In the genomic region with DNA sequence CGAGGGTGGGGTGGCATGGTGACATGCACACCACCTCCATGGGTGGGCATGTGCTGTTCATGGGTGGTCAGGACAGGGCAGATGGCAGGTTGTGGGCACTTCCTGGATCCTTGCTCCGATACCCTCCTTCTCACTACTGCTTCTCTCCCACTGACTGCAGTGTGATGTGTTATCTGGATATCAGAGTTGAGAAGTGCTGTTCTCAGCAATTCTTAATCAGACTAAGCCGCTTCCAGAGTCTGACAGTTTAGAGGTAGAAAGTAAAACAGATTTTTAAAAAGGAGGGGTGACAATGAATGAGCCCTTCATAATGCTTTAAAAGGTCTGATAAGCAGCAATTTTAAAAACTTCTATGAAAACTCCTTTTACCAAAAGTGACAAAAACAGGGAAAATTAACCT, we compare ENCODE assay signal across 34 cellular contexts. TPM values are rescaled to one million over a fixed set of nuclear protein-coding genes. Genes with fewer than 3 reads are reported as not detected.
"Had no signal": no experiment of that assay in that cellular context is flagged by ENCODE, and none has a peak within 500 bp of the region (broad histone marks: within the 10 kb centered on the region; RNA-seq: fewer than 3 reads in every experiment).

No MANE protein-coding gene starts in this region.

- H3K27ac Mint-ChIP-seq: activated B cell treated with CpG ODN at 0.5 μM for 24 hours; activated CD8-positive, alpha-beta T cell treated with anti-CD3 and anti-CD28 coated beads for 36 hours; activated naive CD4-positive, alpha-beta T cell treated with anti-CD3 and anti-CD28 coated beads for 36 hours; activated naive CD8-positive, alpha-beta T cell; activated T-helper 2 cell treated with anti-CD3 and anti-CD28 coated beads, Interferon-gamma antibody, Interleukin-2, Interleukin-4, amounts not matched to agents 10 μg/mL and 5 μg/mL and 100 μg/mL, durations not matched to agents 14 hours and 24 hours and 36 hours; dendritic cell treated with granulocyte-macrophage colony-stimulating factor and Interleukin-4, amounts not matched to agents 40 ng/mL and 50 ng/mL, for 4 days; endodermal cell; T-cell; T-helper 1 cell treated with Interleukin-12 subunit alpha and Interleukin-12 subunit beta and Interleukin-4 antibody, amounts not matched to agents 30 μg/mL and 1 μg/mL, for 36 hours; T-helper 2 cell treated with Interferon-gamma antibody and Interleukin-4, amounts not matched to agents 5 μg/mL and 100 μg/mL, for 36 hours had no signal

- H3K27me3 Mint-ChIP-seq: activated B cell treated with CpG ODN at 0.5 μM for 24 hours; activated CD8-positive, alpha-beta T cell treated with anti-CD3 and anti-CD28 coated beads for 36 hours; activated naive CD8-positive, alpha-beta T cell; central memory CD8-positive, alpha-beta T cell; dendritic cell treated with granulocyte-macrophage colony-stimulating factor and Interleukin-4, amounts not matched to agents 40 ng/mL and 50 ng/mL, for 4 days; T-cell had no signal

- H3K4me1 Mint-ChIP-seq: activated B cell treated with CpG ODN at 0.5 μM for 24 hours; central memory CD8-positive, alpha-beta T cell; T-cell had no signal

- DNase-seq: activated B cell treated with CpG ODN at 0.5 μM for 24 hours; activated CD4-positive, alpha-beta T cell treated with anti-CD3 and anti-CD28 coated beads for 48 hours; activated CD4-positive, alpha-beta T cell treated with anti-CD3 and anti-CD28 coated beads, Interleukin-2, amount 50 U/mL, for 1 hour; activated CD4-positive, alpha-beta T cell treated with anti-CD3 and anti-CD28 coated beads, Interleukin-2, amount 50 U/mL, for 48 hours; activated CD8-positive, alpha-beta memory T cell treated with anti-CD3 and anti-CD28 coated beads for 24 hours; activated CD8-positive, alpha-beta T cell treated with anti-CD3 and anti-CD28 coated beads for 36 hours; activated effector memory CD4-positive, alpha-beta T cell treated with anti-CD3 and anti-CD28 coated beads, Interleukin-2, amount 50 U/mL, for 16 hours; activated naive CD4-positive, alpha-beta T cell treated with anti-CD3 and anti-CD28 coated beads for 36 hours; activated T-cell treated with anti-CD3 and anti-CD28 coated beads, Interleukin-2, amount 50 U/mL, for 4 hours; amniotic stem cell; anterior cingulate cortex; brain microvascular endothelial cell; dorsolateral prefrontal cortex; effector memory CD4-positive, alpha-beta T cell; endodermal cell; foreskin fibroblast; glutamatergic neuron; heart left ventricle; T-cell; T1000; WERI-Rb-1 had no signal

- H3K27ac ChIP-seq: brain microvascular endothelial cell, coronary artery, dorsolateral prefrontal cortex, heart left ventricle, WERI-Rb-1 had no signal

- H3K9me3 Mint-ChIP-seq: activated B cell treated with CpG ODN at 0.5 μM for 24 hours; activated T-cell treated with anti-CD3 and anti-CD28 coated beads, Interleukin-2, amount 50 U/mL, for 4 hours; central memory CD8-positive, alpha-beta T cell; dendritic cell treated with granulocyte-macrophage colony-stimulating factor and Interleukin-4, amounts not matched to agents 40 ng/mL and 50 ng/mL, for 4 days; endodermal cell; T-cell; T-helper 2 cell treated with Interferon-gamma antibody and Interleukin-4, amounts not matched to agents 5 μg/mL and 100 μg/mL, for 36 hours had no signal

- H3K27me3 ChIP-seq: brain microvascular endothelial cell, dorsolateral prefrontal cortex, heart left ventricle had no signal

- ATAC-seq: activated CD4-positive, CD25-positive, alpha-beta regulatory T cell treated with anti-CD3 and anti-CD28 coated beads, Interleukin-2, amount 50 U/mL, for 24 hours; activated CD8-positive, alpha-beta T cell treated with anti-CD3 and anti-CD28 coated beads for 36 hours; activated T-cell treated with anti-CD3 and anti-CD28 coated beads, Interleukin-2, amount 50 U/mL, for 4 hours; esophagus mucosa; heart left ventricle; T-cell had no signal

- H3K4me3 ChIP-seq: coronary artery, dorsolateral prefrontal cortex, heart left ventricle had no signal

- FAIRE-seq: astrocyte, bronchial epithelial cell, frontal cortex had no signal

- H3K4me3 Mint-ChIP-seq: activated B cell treated with CpG ODN at 0.5 μM for 24 hours; activated CD8-positive, alpha-beta T cell treated with anti-CD3 and anti-CD28 coated beads for 36 hours; activated naive CD4-positive, alpha-beta T cell treated with anti-CD3 and anti-CD28 coated beads for 36 hours; activated naive CD8-positive, alpha-beta T cell; activated T-cell treated with anti-CD3 and anti-CD28 coated beads, Interleukin-2, amount 50 U/mL, for 4 hours; central memory CD8-positive, alpha-beta T cell; dendritic cell treated with granulocyte-macrophage colony-stimulating factor and Interleukin-4, amounts not matched to agents 40 ng/mL and 50 ng/mL, for 4 days; endodermal cell; T-cell; T-helper 1 cell treated with Interleukin-12 subunit alpha and Interleukin-12 subunit beta and Interleukin-4 antibody, amounts not matched to agents 30 μg/mL and 1 μg/mL, for 36 hours; T-helper 2 cell treated with Interferon-gamma antibody and Interleukin-4, amounts not matched to agents 5 μg/mL and 100 μg/mL, for 36 hours had no signal

- H3K9me3 ChIP-seq: heart left ventricle had no signal

RNA-seq across cellular contexts. Expression of a gene that starts 33.9 kb away (rescaled TPM):
- total RNA-seq: activated B cell treated with CpG ODN at 0.5 μM for 24 hours; activated CD8-positive, alpha-beta T cell treated with anti-CD3 and anti-CD28 coated beads for 36 hours; activated naive CD4-positive, alpha-beta T cell treated with anti-CD3 and anti-CD28 coated beads for 36 hours; activated T-cell treated with anti-CD3 and anti-CD28 coated beads, Interleukin-2, amount 50 U/mL, for 4 hours; activated T-helper 2 cell treated with anti-CD3 and anti-CD28 coated beads, Interferon-gamma antibody, Interleukin-2, Interleukin-4, amounts not matched to agents 10 μg/mL and 5 μg/mL and 100 μg/mL, durations not matched to agents 14 hours and 24 hours and 36 hours; cardiac septum; endodermal cell; esophagus mucosa; frontal cortex had no signal
